ENCODE assay signal across 1 cellular context in genomic region chr7:139772115-139772514, GRCh38.
TF ChIP-seq lines count a peak whose summit lies in the region.

No MANE protein-coding gene starts in this region.

TF ChIP-seq in HepG2, 621 proteins besides CTCF, POLR2A, EP300 and RAD21 (continued from another document and continues in another):
- TF ChIP-seq ZNF710 (CRISPR knock-in tag; IDR thresholded peaks at IDR 0.05; ENCODE audit: borderline replicate concordance) (no peak), ARID3A (IDR thresholded peaks at IDR 0.05; ENCODE audit: low read depth, low read length) (no peak), SOX13 (IDR thresholded peaks at IDR 0.05) (no peak), SOX13 (CRISPR knock-in tag; conservative IDR thresholded peaks at IDR 0.05 in 1 of 2, IDR thresholded peaks at IDR 0.05 in 1 of 2) (peak in 1 of 2 experiments; percentile 47; a peak in 1 of 4 replicates), HINFP (CRISPR knock-in tag; IDR thresholded peaks at IDR 0.05; ENCODE audit: low read depth) (no peak), KIAA2018 (CRISPR knock-in tag; IDR thresholded peaks at IDR 0.05; ENCODE audit: borderline replicate concordance) (no peak), ZNF253 (CRISPR knock-in tag; IDR thresholded peaks at IDR 0.05; ENCODE audit: borderline replicate concordance) (no peak), RFX5 (IDR thresholded peaks at IDR 0.05; ENCODE audit: low read depth, low read length) (no peak), ZBTB21 (CRISPR knock-in tag; IDR thresholded peaks at IDR 0.05) (peak; percentile 65; the same call in 1 of the 2 replicates), ZNF674 (CRISPR knock-in tag; IDR thresholded peaks at IDR 0.05; ENCODE audit: low read depth) (no peak), ZNF407 (CRISPR knock-in tag; IDR thresholded peaks at IDR 0.05; ENCODE audit: not compliant biosample characterization) (no peak), RFXAP (CRISPR knock-in tag; IDR thresholded peaks at IDR 0.05; ENCODE audit: borderline replicate concordance) (no peak), ZBTB40 (IDR thresholded peaks at IDR 0.05) (no peak), ZBTB40 (CRISPR knock-in tag; IDR thresholded peaks at IDR 0.05) (no peak)
